1 cellular context compared by ENCODE assay signal in genomic region chr18:28723506-28723905, GRCh38.
TF ChIP-seq lines count a peak whose summit lies in the region.

No MANE protein-coding gene starts in this region.

TF ChIP-seq in IMR-90, 13 proteins besides CTCF, POLR2A, EP300 and RAD21 (continued from another document):
- no peak for TF ChIP-seq USF2 (IDR thresholded peaks at IDR 0.05; ENCODE audit: low read depth, low read length)
- TF ChIP-seq CEBPB (IDR thresholded peaks at IDR 0.05; ENCODE audit: low read depth, low read length): no peak
- TF ChIP-seq MXI1 (IDR thresholded peaks at IDR 0.05; ENCODE audit: borderline replicate concordance, low read depth, low read length): no peak
- no peak for TF ChIP-seq MAFK (IDR thresholded peaks at IDR 0.05; ENCODE audit: low read depth, low read length)
- no peak for TF ChIP-seq SMC3 (IDR thresholded peaks at IDR 0.05; ENCODE audit: low read depth, low read length)
